ENCODE assay signal across 10 cellular contexts in the genomic region with DNA sequence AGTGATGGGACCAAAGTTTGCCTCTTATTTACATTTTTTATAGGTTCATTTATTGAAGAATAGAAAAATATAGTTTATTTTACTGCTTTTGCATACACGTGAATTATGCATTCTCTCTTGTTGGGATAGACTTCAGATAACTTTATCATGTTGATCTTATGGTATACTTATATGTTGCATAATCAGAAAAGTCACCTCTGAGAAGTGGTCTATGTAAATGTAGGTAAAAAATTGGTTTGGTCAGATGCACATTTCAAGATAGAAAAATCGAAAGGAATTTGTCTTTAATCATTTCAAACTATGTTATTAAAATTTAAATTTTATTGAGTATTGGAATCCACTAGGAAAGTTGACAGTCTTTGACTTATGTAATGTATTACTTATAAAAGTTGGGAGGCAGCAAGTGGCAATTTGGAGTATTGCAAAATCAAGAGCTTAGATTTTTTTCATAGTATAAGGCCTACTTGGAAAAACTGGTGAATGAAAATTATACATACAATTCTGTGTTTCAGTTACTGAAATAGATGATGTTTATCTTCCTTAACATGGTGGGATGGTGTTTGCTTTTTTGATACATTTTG. TPM values are rescaled to one million over a fixed set of nuclear protein-coding genes. Genes with fewer than 3 reads are reported as not detected.
A peak's percentile ranks its signal among the peaks of the same experiment; 100 is the strongest.
DNase-seq lines count a peak whose midpoint lies in the region; ATAC-seq and TF ChIP-seq lines count a peak whose summit lies in the region.
"Had no signal": no experiment of that assay in that cellular context is flagged by ENCODE, and none has a peak within 500 bp of the region (broad histone marks: within the 10 kb centered on the region; RNA-seq: fewer than 3 reads in every experiment).

No MANE protein-coding gene starts in this region.

- peak overlapping the region; percentile 100 for H3K4me3 Mint-ChIP-seq in neural progenitor cell

- peaks cover 8% of the 10 kb centered on the region for H3K36me3 Mint-ChIP-seq in neural progenitor cell

- H3K9me3 ChIP-seq in DOHH2 (ENCODE audit: control insufficient read depth, insufficient read depth, low read length) (no peaks in the 10 kb centered on the region), colonic mucosa (no peaks in the 10 kb centered on the region), neural progenitor cell (ENCODE audit: low read depth) (no peaks in the 10 kb centered on the region)

- H3K27ac ChIP-seq in DOHH2 (ENCODE audit: low read depth, low read length) = peak overlapping the region; percentile 70; the same call in 1 of the 2 replicates
- no peak overlapping the region for H3K27ac ChIP-seq in colonic mucosa
- H3K27ac ChIP-seq in neural progenitor cell = no peak overlapping the region

- H3K4me1 ChIP-seq in DOHH2 (ENCODE audit: control insufficient read depth, low read length) = peaks cover 64% of the 10 kb centered on the region
- peaks cover 12% of the 10 kb centered on the region for H3K4me1 ChIP-seq in colonic mucosa
- H3K4me1 ChIP-seq in neural progenitor cell = peaks cover 40% of the 10 kb centered on the region

- H3K9ac ChIP-seq in colonic mucosa (ENCODE audit: low read depth in 2 of 2, low read length in 2 of 2) (no peak overlapping the region), neural progenitor cell (peak overlapping the region; percentile 95)

- H3K27me3 Mint-ChIP-seq in neural progenitor cell (ENCODE audit: insufficient read depth, low read depth) = peaks cover 6% of the 10 kb centered on the region

- no peak overlapping the region for H3K27ac Mint-ChIP-seq in neural progenitor cell

- H3K4me1 Mint-ChIP-seq in neural progenitor cell = peaks cover 35% of the 10 kb centered on the region

- TF ChIP-seq CTCF in DOHH2 (IDR thresholded peaks at IDR 0.05; ENCODE audit: low read depth, low read length, poor library complexity, severe bottlenecking) (no peak), LNCaP clone FGC (IDR thresholded peaks at IDR 0.05; ENCODE audit: control insufficient read depth, extremely low read depth, insufficient read depth) (no peak), colonic mucosa (IDR thresholded peaks at IDR 0.05) (no peak), neural progenitor cell (IDR thresholded peaks at IDR 0.05) (no peak)

- no peak for DNase-seq in LNCaP clone FGC (ENCODE audit: low read depth)
- DNase-seq in colonic mucosa = no peak
- no peak for DNase-seq in neural progenitor cell (ENCODE audit: low spot score)
- DNase-seq in T-helper 9 cell = no peak
- no peak for DNase-seq in NCI-H1436 (lab: John Stamatoyannopoulos, UW)
- DNase-seq: activated CD8-positive, alpha-beta memory T cell treated with anti-CD3 and anti-CD28 coated beads for 24 hours; stimulated activated CD8-positive, alpha-beta memory T cell treated with anti-CD3 and anti-CD28 coated beads, Interleukin-4, amount 100 ng/mL, for 48 hours had no signal

- intact Hi-C loops in colonic mucosa (cut with DNase I) = no loop called here

- H3K36me3 ChIP-seq in DOHH2 (ENCODE audit: control insufficient read depth, low read length) (peaks cover 58% of the 10 kb centered on the region), colonic mucosa (no peaks in the 10 kb centered on the region), neural progenitor cell (no peaks in the 10 kb centered on the region)

- H3F3A ChIP-seq in DOHH2 (ENCODE audit: control insufficient read depth, insufficient read depth) = no peaks in the 10 kb centered on the region
- H3F3A ChIP-seq in neural progenitor cell (ENCODE audit: low read depth) = peaks cover 31% of the 10 kb centered on the region

- H3K27me3 ChIP-seq in DOHH2 (ENCODE audit: control insufficient read depth, low read length) (no peaks in the 10 kb centered on the region), colonic mucosa (no peaks in the 10 kb centered on the region), neural progenitor cell (peaks cover 10% of the 10 kb centered on the region)

- no peak overlapping the region for H2AFZ ChIP-seq in neural progenitor cell (replicated peaks)

- no peaks in the 10 kb centered on the region for H3K9me2 ChIP-seq in DOHH2 (replicated peaks; ENCODE audit: control insufficient read depth, low read length)

- H3K4me2 ChIP-seq in DOHH2 (ENCODE audit: low read length) = peak overlapping the region; percentile 82
- H3K4me2 ChIP-seq in neural progenitor cell = peak overlapping the region; percentile 92

- H4K20me1 ChIP-seq in DOHH2 (ENCODE audit: control insufficient read depth, insufficient read depth, low read depth, low read length) = peaks cover 34% of the 10 kb centered on the region
- H4K20me1 ChIP-seq in neural progenitor cell (ENCODE audit: low read depth) = peaks cover 63% of the 10 kb centered on the region

- ATAC-seq in GM21528 (IDR thresholded peaks at IDR 0.05; ENCODE audit: low FRiP score, unreplicated experiment) (no peak), GM19351 (IDR thresholded peaks at IDR 0.05; ENCODE audit: unreplicated experiment) (no peak)

- H3K9me3 Mint-ChIP-seq in neural progenitor cell = no peaks in the 10 kb centered on the region

- H3K4me3 ChIP-seq in DOHH2 (ENCODE audit: low read length) = peak overlapping the region; percentile 88
- H3K4me3 ChIP-seq in LNCaP clone FGC (ENCODE audit: low read depth, low read length) = peak overlapping the region; percentile 93
- H3K4me3 ChIP-seq in colonic mucosa = peak overlapping the region; percentile 82
- peak overlapping the region; percentile 95 for H3K4me3 ChIP-seq in neural progenitor cell

- H3K79me2 ChIP-seq in DOHH2 (ENCODE audit: control insufficient read depth, low read length) (peaks cover 76% of the 10 kb centered on the region), neural progenitor cell (ENCODE audit: low read depth) (peaks cover 69% of the 10 kb centered on the region)

RNA-seq across cellular contexts. Expression of a gene that starts 2.4 kb away (rescaled TPM):
- total RNA-seq in colonic mucosa (10 to 100 TPM; 43.8 to 68.9 TPM), neural progenitor cell (ENCODE audit: low replicate concordance) (72.4 and 100 TPM in 2 replicates)
